ENCODE assay signal across 9 cellular contexts in the genomic region with DNA sequence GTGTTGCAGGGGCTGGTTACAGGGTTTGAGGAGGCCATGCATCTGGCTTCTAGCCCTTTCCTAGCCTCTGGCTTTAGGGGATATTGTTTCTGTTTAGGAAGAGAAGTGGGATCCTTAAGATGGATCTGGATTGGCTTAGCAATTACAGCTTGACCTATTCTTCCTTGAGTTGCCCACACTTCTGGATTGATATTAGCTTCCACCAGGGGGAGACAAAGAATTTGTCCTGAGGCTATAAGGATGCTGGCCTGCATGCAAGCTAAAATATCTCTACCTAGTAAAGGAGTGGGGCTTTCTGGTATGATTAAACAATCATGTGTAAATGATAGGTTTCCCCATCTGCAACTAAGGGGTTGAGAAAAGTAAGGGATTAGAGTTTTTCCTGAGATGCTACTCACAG.
DNase-seq lines count a peak whose midpoint lies in the region; ATAC-seq and TF ChIP-seq lines count a peak whose summit lies in the region.
"Had no signal": no experiment of that assay in that cellular context is flagged by ENCODE, and none has a peak within 500 bp of the region (broad histone marks: within the 10 kb centered on the region; RNA-seq: fewer than 3 reads in every experiment).

No MANE protein-coding gene starts in this region.

- H3K4me1 Mint-ChIP-seq in activated T-helper 17 cell treated with anti-CD3 and anti-CD28 coated beads, Interleukin-2, amount 50 U/mL, for 72 hours = no peaks in the 10 kb centered on the region

- peaks cover 4% of the 10 kb centered on the region for H3K27me3 Mint-ChIP-seq in activated T-helper 17 cell treated with anti-CD3 and anti-CD28 coated beads, Interleukin-2, amount 50 U/mL, for 72 hours

- H3K4me1 ChIP-seq in HAP-1 = no peaks in the 10 kb centered on the region
- no peaks in the 10 kb centered on the region for H3K4me1 ChIP-seq in RWPE2 (ENCODE audit: insufficient read depth, poor library complexity, severe bottlenecking)
- H3K4me1 ChIP-seq in right lobe of liver = no peaks in the 10 kb centered on the region

- no peak overlapping the region for H3K27ac ChIP-seq in RWPE2 (ENCODE audit: poor library complexity, severe bottlenecking)
- H3K27ac ChIP-seq in right lobe of liver = no peak overlapping the region
- H3K27ac ChIP-seq in brain microvascular endothelial cell = no peak overlapping the region

- intact Hi-C loops in right lobe of liver (cut with DNase I) (no loop called here), left colon (cut with DNase I, micrococcal nuclease) (no loop called here)

- H3K9me3 ChIP-seq in HAP-1 (0 out of 2 replicates have a peak, but pooled peaks cover 6% of the 10 kb centered on the region), RWPE2 (ENCODE audit: severe bottlenecking) (no peaks in the 10 kb centered on the region), right lobe of liver (no peaks in the 10 kb centered on the region)

- ATAC-seq in RWPE2 (ENCODE audit: low read depth) (peak; percentile 50; the same call in 2 of the 3 replicates), right lobe of liver (peak; percentile 48 to 52 (median 49)), left colon (no peak)
- no peak for ATAC-seq in activated T-helper 17 cell treated with anti-CD3 and anti-CD28 coated beads, Interleukin-2, amount 50 U/mL, for 72 hours (replicated peaks)

- no peaks in the 10 kb centered on the region for H3K36me3 Mint-ChIP-seq in activated T-helper 17 cell treated with anti-CD3 and anti-CD28 coated beads, Interleukin-2, amount 50 U/mL, for 72 hours (ENCODE audit: low read depth)

- no peak overlapping the region for H3K27ac Mint-ChIP-seq in activated T-helper 17 cell treated with anti-CD3 and anti-CD28 coated beads, Interleukin-2, amount 50 U/mL, for 72 hours

- POLR2A ChIA-PET in GM10248 (lab: Yijun Ruan, JAX) = no interaction called here

- TF ChIP-seq CTCF in GM10248 (IDR thresholded peaks at IDR 0.05; ENCODE audit: control extremely low read depth, extremely low read depth, low read depth, missing control alignments) (peak; percentile 6), RWPE2 (IDR thresholded peaks at IDR 0.05; ENCODE audit: poor library complexity, severe bottlenecking) (peak; percentile 55), right lobe of liver (IDR thresholded peaks at IDR 0.05) (peak; percentile 36 to 55 (median 44)), brain microvascular endothelial cell (IDR thresholded peaks at IDR 0.05; ENCODE audit: low read depth, low read length, missing control alignments) (no peak)

- no peak for TF ChIP-seq POLR2A in right lobe of liver (IDR thresholded peaks at IDR 0.05)

- H3K27me3 ChIP-seq in HAP-1 (ENCODE audit: low read depth) (no peaks in the 10 kb centered on the region), RWPE2 (ENCODE audit: insufficient read depth, poor library complexity, severe bottlenecking) (no peaks in the 10 kb centered on the region), right lobe of liver (no peaks in the 10 kb centered on the region), brain microvascular endothelial cell (replicated peaks) (no peaks in the 10 kb centered on the region)

- no peaks in the 10 kb centered on the region for H3K36me3 ChIP-seq in HAP-1 (replicated peaks)
- no peaks in the 10 kb centered on the region for H3K36me3 ChIP-seq in RWPE2 (ENCODE audit: low read depth)
- H3K36me3 ChIP-seq in right lobe of liver = no peaks in the 10 kb centered on the region
- no peaks in the 10 kb centered on the region for H3K36me3 ChIP-seq in brain microvascular endothelial cell (replicated peaks)

- no peak overlapping the region for H3K4me3 Mint-ChIP-seq in activated T-helper 17 cell treated with anti-CD3 and anti-CD28 coated beads, Interleukin-2, amount 50 U/mL, for 72 hours

- no peaks in the 10 kb centered on the region for H3K9me3 Mint-ChIP-seq in activated T-helper 17 cell treated with anti-CD3 and anti-CD28 coated beads, Interleukin-2, amount 50 U/mL, for 72 hours

- H3K4me3 ChIP-seq in HAP-1 = no peak overlapping the region
- H3K4me3 ChIP-seq in RWPE2 (ENCODE audit: severe bottlenecking) = no peak overlapping the region
- no peak overlapping the region for H3K4me3 ChIP-seq in right lobe of liver
- no peak overlapping the region for H3K4me3 ChIP-seq in brain microvascular endothelial cell (ENCODE audit: low read depth, low read length)

- CTCF ChIA-PET in GM10248 (lab: Yijun Ruan, JAX) = interaction anchor here (1.1 to 2.6 kb wide), 3 partner anchors 9 to 31 kb away, joined by 3 to 8 read pairs (median 5); no protein-coding TSS in a partner anchor

- in situ Hi-C loops in HAP-1 (cut with MboI; ENCODE audit: low sequenced_read_pairs) (no loop called here), brain microvascular endothelial cell (cut with HindIII; ENCODE audit: low pct_ligation_motif_present, low sequenced_read_pairs) (no loop called here)

- no peak for DNase-seq in GM10248 (ENCODE audit: extremely low spot score)
- peak; percentile 34 to 63 for DNase-seq in HAP-1 (ENCODE audit: low spot score in 2 of 2)
- no peak for DNase-seq in RWPE2 (ENCODE audit: low spot score)
- DNase-seq in right lobe of liver = no peak
- DNase-seq in foreskin melanocyte = no peak
- DNase-seq in left colon = no peak
- DNase-seq in brain microvascular endothelial cell = no peak
- DNase-seq: cerebellar nuclear complex had no signal

Comparison
In these comparisons a context has a peak if more than half of its experiments do, and no peak if none do; other contexts are left out.
1. DNase-seq: peak in HAP-1 (2 of 2); none in GM10248 (single experiment), RWPE2 (single experiment), right lobe of liver (0 of 3), foreskin melanocyte (single experiment), left colon (0 of 2) and brain microvascular endothelial cell (single experiment).
2. ATAC-seq: peak in RWPE2 (single experiment) and right lobe of liver (4 of 4); none in activated T-helper 17 cell treated with anti-CD3 and anti-CD28 coated beads, Interleukin-2, amount 50 U/mL, for 72 hours (single experiment) and left colon (single experiment).